Comparison of ENCODE assay signal across 15 cellular contexts in genomic region chr17:35931794-35932419, GRCh38. TPM values are rescaled to one million over a fixed set of nuclear protein-coding genes. Genes with fewer than 3 reads are reported as not detected.
DNase-seq lines count a peak whose midpoint lies in the region; TF ChIP-seq lines count a peak whose summit lies in the region.
"Had no signal": no experiment of that assay in that cellular context is flagged by ENCODE, and none has a peak within 500 bp of the region (broad histone marks: within the 10 kb centered on the region; RNA-seq: fewer than 3 reads in every experiment).

No MANE protein-coding gene starts in this region.

- no peak overlapping the region for H3K4me3 Mint-ChIP-seq in Calu3 (ENCODE audit: low read depth, unreplicated experiment)

- no TSS peak for BruUV-seq in mammary epithelial cell (replicated peaks; lab: Mats Ljungman, UMichigan)
- no TSS peak for BruUV-seq in Calu3 (replicated peaks; lab: Mats Ljungman, UMichigan)

- no peak overlapping the region for H2BK12ac ChIP-seq in neuronal stem cell (ENCODE audit: low read length)

- H2BK5ac ChIP-seq in neuronal stem cell (ENCODE audit: low read length) = no peak overlapping the region

- no peak overlapping the region for H3K4ac ChIP-seq in neuronal stem cell (ENCODE audit: low read length)

- H3K27ac ChIP-seq in mammary epithelial cell (ENCODE audit: insufficient read depth, low read depth, low read length) (no peak overlapping the region), neuronal stem cell (replicated peaks; ENCODE audit: low read length) (no peak overlapping the region)

- H2AFZ ChIP-seq in mammary epithelial cell (ENCODE audit: low read depth, low read length) = peak overlapping the region; percentile 53
- H2AFZ ChIP-seq in neuronal stem cell (ENCODE audit: low read length) = peak overlapping the region; percentile 89

- H3K4me1 Mint-ChIP-seq in Calu3 (ENCODE audit: low read depth, unreplicated experiment) = no peaks in the 10 kb centered on the region

- H3K27me3 ChIP-seq in mammary epithelial cell (ENCODE audit: insufficient read depth, low read length) (no peaks in the 10 kb centered on the region), neuronal stem cell (ENCODE audit: control insufficient read depth in 3 of 3, insufficient read depth in 3 of 3, low read depth in 1 of 3, low read length in 3 of 3) (no peaks in the 10 kb centered on the region), HAP-1 (ENCODE audit: low read depth) (no peaks in the 10 kb centered on the region)

- DNase-seq in NCI-H226 = peak; percentile 82
- no peak for DNase-seq in mammary epithelial cell
- no peak for DNase-seq in neuronal stem cell (ENCODE audit: low spot score)
- DNase-seq in Calu3 = no peak
- DNase-seq in HAP-1 (ENCODE audit: low spot score in 2 of 2) = no peak
- no peak for DNase-seq in stimulated activated CD4-positive, alpha-beta T cell treated with anti-CD3 and anti-CD28 coated beads, Interleukin-4, amount 100 ng/mL, for 24 hours
- DNase-seq: activated CD8-positive, alpha-beta memory T cell treated with anti-CD3 and anti-CD28 coated beads for 24 hours; activated naive CD4-positive, alpha-beta T cell treated with anti-CD3 and anti-CD28 coated beads, Interleukin-2, amount 50 U/mL, for 16 hours; CD4-positive, alpha-beta T cell; left colon; NCI-H1436; NCI-H510A; small intestine had no signal

- intact Hi-C loops in mammary epithelial cell (cut with micrococcal nuclease) = no loop called here
- intact Hi-C loops in Calu3 (cut with micrococcal nuclease; ENCODE audit: unreplicated experiment) = no loop called here

- H3K27me3 Mint-ChIP-seq in Calu3 (ENCODE audit: unreplicated experiment) = peaks cover 13% of the 10 kb centered on the region
- H3K27me3 Mint-ChIP-seq: CD4-positive, alpha-beta T cell had no signal

- H3K4me1 ChIP-seq in mammary epithelial cell (ENCODE audit: insufficient read depth, low read length) (peaks cover 9% of the 10 kb centered on the region), neuronal stem cell (ENCODE audit: control insufficient read depth in 2 of 2, insufficient read depth in 1 of 2, low read depth in 1 of 2, low read length in 2 of 2) (peaks cover 0 to 7% of the 10 kb centered on the region in 2 donors), HAP-1 (peaks cover 10% of the 10 kb centered on the region)

- H3K9ac ChIP-seq in mammary epithelial cell (ENCODE audit: insufficient read depth, low read length) (no peak overlapping the region), neuronal stem cell (ENCODE audit: low read depth, low read length, poor library complexity) (no peak overlapping the region)

- no peak overlapping the region for H4K8ac ChIP-seq in neuronal stem cell (ENCODE audit: low read depth, low read length)

- TF ChIP-seq CTCF in mammary epithelial cell (conservative IDR thresholded peaks at IDR 0.05 in 1 of 2, IDR thresholded peaks at IDR 0.05 in 1 of 2; ENCODE audit: extremely low read depth in 1 of 2, insufficient read depth in 1 of 2, low read depth in 1 of 2, low read length in 2 of 2) = no peak
- no peak for TF ChIP-seq CTCF in Calu3 (IDR thresholded peaks at IDR 0.05; ENCODE audit: unreplicated experiment)

- dilution Hi-C loops in mammary epithelial cell (cut with HindIII; ENCODE audit: low sequenced_read_pairs) = no loop called here

- no peak overlapping the region for H3K23ac ChIP-seq in neuronal stem cell (ENCODE audit: low read depth, low read length, poor library complexity)

- H3K4me2 ChIP-seq in mammary epithelial cell (ENCODE audit: insufficient read depth, low read depth, low read length) (no peak overlapping the region), neuronal stem cell (ENCODE audit: insufficient read depth, low read length, poor library complexity, severe bottlenecking) (no peak overlapping the region)

- H4K20me1 ChIP-seq in mammary epithelial cell (ENCODE audit: insufficient read depth, low read length) = no peaks in the 10 kb centered on the region

- peaks cover 10% of the 10 kb centered on the region for H3K36me3 Mint-ChIP-seq in Calu3 (ENCODE audit: insufficient read depth, unreplicated experiment)
- H3K36me3 Mint-ChIP-seq: IgD-negative memory B cell had no signal

- H3K79me1 ChIP-seq in neuronal stem cell (ENCODE audit: low read depth, low read length) = no peaks in the 10 kb centered on the region

- no peak overlapping the region for H3K27ac Mint-ChIP-seq in Calu3 (ENCODE audit: unreplicated experiment)
- H3K27ac Mint-ChIP-seq: CD4-positive, alpha-beta T cell; IgD-negative memory B cell had no signal

- 52% methylated on average over 5 of the region's 6 CpGs for WGBS in mammary epithelial cell (ENCODE audit: low coverage, missing lambda C conversion rate)
- no CpG with 5 or more reads among the region's 6 CpGs for WGBS in neuronal stem cell (ENCODE audit: extremely low coverage in 2 of 2, insufficient read length in 2 of 2, insufficient replicate concordance in 1 of 2), 2 donors

- no peak overlapping the region for H2AK5ac ChIP-seq in neuronal stem cell (ENCODE audit: low read depth, low read length)

- no peaks in the 10 kb centered on the region for H3K79me2 ChIP-seq in mammary epithelial cell (ENCODE audit: insufficient read depth, low read length)

- H3K36me3 ChIP-seq in mammary epithelial cell (ENCODE audit: insufficient read depth, low read length) (no peaks in the 10 kb centered on the region), neuronal stem cell (replicated peaks in 1 of 2; ENCODE audit: control insufficient read depth in 2 of 2, insufficient read depth in 2 of 2, low read length in 2 of 2) (no peaks in the 10 kb centered on the region), HAP-1 (replicated peaks) (peaks cover 4% of the 10 kb centered on the region)

- no peak overlapping the region for H3K18ac ChIP-seq in neuronal stem cell (ENCODE audit: low read length)

- H3K9me3 Mint-ChIP-seq in Calu3 (ENCODE audit: low read depth, unreplicated experiment) = no peaks in the 10 kb centered on the region
- H3K9me3 Mint-ChIP-seq: CD4-positive, alpha-beta T cell; IgD-negative memory B cell had no signal

- H3K4me3 ChIP-seq in mammary epithelial cell (replicated peaks in 1 of 3; ENCODE audit: insufficient read depth in 1 of 3, low read depth in 2 of 3, low read length in 3 of 3) (no peak overlapping the region), neuronal stem cell (ENCODE audit: low read length in 2 of 2) (no peak overlapping the region), HAP-1 (no peak overlapping the region)

- no peak overlapping the region for H3K14ac ChIP-seq in neuronal stem cell (ENCODE audit: low read length)

- H3K9me3 ChIP-seq in mammary epithelial cell (replicated peaks; ENCODE audit: insufficient read depth, low read length) = no peaks in the 10 kb centered on the region
- no peaks in the 10 kb centered on the region for H3K9me3 ChIP-seq in neuronal stem cell (replicated peaks in 1 of 2; ENCODE audit: control insufficient read depth in 2 of 2, insufficient read depth in 1 of 2, low read depth in 1 of 2, low read length in 2 of 2)
- H3K9me3 ChIP-seq in HAP-1 = no peaks in the 10 kb centered on the region

- in situ Hi-C loops in mammary epithelial cell (cut with MboI; ENCODE audit: low sequenced_read_pairs in 2 of 2) = no loop called here
- in situ Hi-C loops in HAP-1 (cut with MboI; ENCODE audit: low sequenced_read_pairs) = no loop called here

- no peak overlapping the region for H2BK15ac ChIP-seq in neuronal stem cell (ENCODE audit: low read length)

- H2BK120ac ChIP-seq in neuronal stem cell (ENCODE audit: low read depth, low read length) = no peak overlapping the region

- H4K91ac ChIP-seq in neuronal stem cell (ENCODE audit: low read depth, low read length, poor library complexity) = no peak overlapping the region

- CTCF ChIA-PET in mammary epithelial cell (lab: Charles Lee; ENCODE audit: low non-redundant PET) (no interaction called here), Calu3 (lab: Charles Lee) (no interaction called here)

RNA-seq across cellular contexts. Expression of gene RDM1, which starts 1.3 kb away (rescaled TPM):
- total RNA-seq in mammary epithelial cell (under 1 TPM; 0.50 to 0.96 TPM), Calu3 (2022) (6.2 and 6.5 TPM in 2 replicates)
- polyA plus RNA-seq in mammary epithelial cell = 2.1 TPM
- polyA minus RNA-seq in mammary epithelial cell = not detected
- polyA plus RNA-seq in neuronal stem cell (2013, experiment 1 of 2) = 19.7 TPM
- polyA plus RNA-seq in neuronal stem cell (2013, experiment 2 of 2) = 21.0 TPM
- total RNA-seq: CD4-positive, alpha-beta T cell had no signal
- polyA plus RNA-seq: IgD-negative memory B cell, neural cell had no signal

RNA-seq across cellular contexts. Expression of gene LYZL6, which starts 11.6 kb away (rescaled TPM):
- not detected for total RNA-seq in mammary epithelial cell
- polyA plus RNA-seq in mammary epithelial cell = not detected
- polyA minus RNA-seq in mammary epithelial cell = not detected
- polyA plus RNA-seq in neuronal stem cell (2013, experiment 1 of 2) = not detected
- not detected for polyA plus RNA-seq in neuronal stem cell (2013, experiment 2 of 2)
- not detected in 2 replicates for total RNA-seq in Calu3 (2022)
- total RNA-seq: CD4-positive, alpha-beta T cell; left colon had no signal
- polyA plus RNA-seq: IgD-negative memory B cell, neural cell, small intestine had no signal

RNA-seq across cellular contexts. Expression of gene CCL16, which starts 49.4 kb away (rescaled TPM):
- total RNA-seq in mammary epithelial cell (not detected), Calu3 (2022) (not detected in 2 replicates)
- polyA plus RNA-seq in mammary epithelial cell = not detected
- polyA minus RNA-seq in mammary epithelial cell = not detected
- polyA plus RNA-seq in neuronal stem cell (2013, experiment 1 of 2) = not detected
- not detected for polyA plus RNA-seq in neuronal stem cell (2013, experiment 2 of 2)
- total RNA-seq: CD4-positive, alpha-beta T cell had no signal
- polyA plus RNA-seq: IgD-negative memory B cell, neural cell had no signal

RNA-seq across cellular contexts. Expression of gene CCL5, which starts 51.7 kb away (rescaled TPM):
- not detected for total RNA-seq in mammary epithelial cell
- 0.07 TPM for polyA plus RNA-seq in mammary epithelial cell
- not detected for polyA minus RNA-seq in mammary epithelial cell
- 0.06 TPM for polyA plus RNA-seq in neuronal stem cell (2013, experiment 1 of 2)
- polyA plus RNA-seq in neuronal stem cell (2013, experiment 2 of 2) = 0.03 TPM
- total RNA-seq in Calu3 (2022) = 7.0 and 28.7 TPM in 2 replicates
- polyA plus RNA-seq: neural cell had no signal

RNA-seq across cellular contexts. Expression of gene CCL14, which starts 54.6 kb away (rescaled TPM):
- total RNA-seq in mammary epithelial cell (not detected), Calu3 (2022) (not detected in 2 replicates)
- polyA plus RNA-seq in mammary epithelial cell = not detected
- polyA minus RNA-seq in mammary epithelial cell = not detected
- not detected for polyA plus RNA-seq in neuronal stem cell (2013, experiment 1 of 2)
- not detected for polyA plus RNA-seq in neuronal stem cell (2013, experiment 2 of 2)
- total RNA-seq: CD4-positive, alpha-beta T cell had no signal
- polyA plus RNA-seq: IgD-negative memory B cell, neural cell had no signal
